Comparison of ENCODE assay signal across 18 cellular contexts in the genomic region with DNA sequence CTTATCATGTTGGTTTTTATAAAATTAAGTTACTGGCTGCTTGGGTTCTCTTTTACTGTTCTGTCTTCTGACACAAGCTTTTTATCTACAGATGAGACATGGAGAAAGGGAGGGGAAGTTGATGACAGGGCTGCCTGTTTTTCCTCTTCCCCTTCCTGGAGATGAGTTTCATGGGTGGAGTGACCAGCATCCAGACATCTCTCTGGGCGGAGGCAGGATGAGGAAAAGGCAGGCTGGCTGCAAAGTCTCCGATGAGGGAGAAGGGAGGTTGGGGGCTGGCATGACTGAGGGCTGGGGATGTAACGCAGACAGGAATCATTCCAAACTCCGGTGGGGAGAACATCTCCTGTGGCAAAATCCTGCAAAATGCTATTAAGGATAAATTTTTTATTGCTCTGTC.
DNase-seq lines count a peak whose midpoint lies in the region; ATAC-seq and TF ChIP-seq lines count a peak whose summit lies in the region.
"Had no signal": no experiment of that assay in that cellular context is flagged by ENCODE, and none has a peak within 500 bp of the region (broad histone marks: within the 10 kb centered on the region; RNA-seq: fewer than 3 reads in every experiment).

No MANE protein-coding gene starts in this region.

- H3K9me3 ChIP-seq in SK-N-SH, result no peaks in the 10 kb centered on the region
- H3K9me3 ChIP-seq in KOPT-K1 (ENCODE audit: insufficient read depth, low read length, poor library complexity, severe bottlenecking), result no peaks in the 10 kb centered on the region
- H3K9me3 ChIP-seq in gastroesophageal sphincter, result no peaks in the 10 kb centered on the region

- CTCF ChIA-PET in SK-N-SH (lab: Yijun Ruan, JAX), result interaction anchor here (1.4 kb wide), 1 partner anchor 24 kb away, joined by 5 read pairs; no protein-coding TSS in a partner anchor

- H3F3A ChIP-seq in SK-N-SH (replicated peaks; ENCODE audit: insufficient read depth), result no peaks in the 10 kb centered on the region

- H3K4me3 ChIP-seq in SK-N-SH (ENCODE audit: low read depth in 2 of 2, low read length in 1 of 2), result no peak overlapping the region
- H3K4me3 ChIP-seq in gastroesophageal sphincter, result no peak overlapping the region
- H3K4me3 ChIP-seq: K562, PC-9 had no signal

- H3K9me2 ChIP-seq in SK-N-SH, result no peaks in the 10 kb centered on the region

- WGBS in SK-N-SH (ENCODE audit: low lambda C conversion rate), result 60% methylated on average over 4 of the region's 4 CpGs
- 63% methylated on average over 2 of the region's 4 CpGs; no CpG with 5 or more reads in 1 of the 2 donors for WGBS in gastroesophageal sphincter (ENCODE audit: low coverage in 1 of 2), 2 donors

- no peaks in the 10 kb centered on the region for H3K79me2 ChIP-seq in SK-N-SH (ENCODE audit: insufficient read depth)

- no peak overlapping the region for H3K9ac ChIP-seq in SK-N-SH

- H3K27me3 ChIP-seq in SK-N-SH (ENCODE audit: insufficient read depth), result peaks cover 9% of the 10 kb centered on the region; the same call in 1 of the 2 replicates
- H3K27me3 ChIP-seq in gastroesophageal sphincter, result peaks cover 25% of the 10 kb centered on the region

- H3K4me2 ChIP-seq in SK-N-SH, result no peak overlapping the region
- H3K4me2 ChIP-seq: PC-9 had no signal

- DNase-seq in SK-N-SH (peak; percentile 65), posterior vena cava (ENCODE audit: low spot score) (peak; percentile 47), sciatic nerve (ENCODE audit: low spot score) (no peak), NCI-H2196 (lab: John Stamatoyannopoulos, UW; ENCODE audit: unreplicated experiment) (no peak)
- no peak for DNase-seq in activated naive CD4-positive, alpha-beta T cell (lab: John Stamatoyannopoulos, UW)
- DNase-seq: ACHN, MV-4-11, NCI-H1105, NCI-H1436 treated with DMSO at 0.1 percent for 48 hours, NCI-H1930, NCI-H526 treated with DMSO at 0.1 percent for 48 hours, PC-9, SHP77 had no signal

- POLR2A ChIA-PET in SK-N-SH (lab: Yijun Ruan, JAX), result no interaction called here

- H3K36me3 ChIP-seq in SK-N-SH (replicated peaks in 1 of 2; ENCODE audit: control insufficient read depth in 1 of 2, insufficient read depth in 2 of 2, low read length in 1 of 2) (no peaks in the 10 kb centered on the region), KOPT-K1 (ENCODE audit: insufficient read depth, low read length) (no peaks in the 10 kb centered on the region), gastroesophageal sphincter (no peaks in the 10 kb centered on the region)

- TF ChIP-seq RAD21 in SK-N-SH (IDR thresholded peaks at IDR 0.05; ENCODE audit: low read length), result no peak

- TF ChIP-seq CTCF in SK-N-SH (IDR thresholded peaks at IDR 0.05), result no peak
- TF ChIP-seq CTCF in gastroesophageal sphincter (IDR thresholded peaks at IDR 0.05), result no peak

- no peak for ATAC-seq in SK-N-SH treated with all-trans-retinoic acid at 6 μM for 48 hours
- ATAC-seq in gastroesophageal sphincter, result peak; percentile 28
- ATAC-seq in sciatic nerve, result no peak
- ATAC-seq: K562 had no signal

- TF ChIP-seq POLR2A in gastroesophageal sphincter (IDR thresholded peaks at IDR 0.05), result no peak

- H2AFZ ChIP-seq in SK-N-SH (ENCODE audit: low read depth), result no peak overlapping the region
- H2AFZ ChIP-seq: PC-9 had no signal

- no peak for TF ChIP-seq EP300 in SK-N-SH (IDR thresholded peaks at IDR 0.05; ENCODE audit: borderline replicate concordance in 1 of 2, low read depth in 1 of 2, low read length in 1 of 2)
- TF ChIP-seq EP300 in gastroesophageal sphincter (IDR thresholded peaks at IDR 0.05), result no peak

- intact Hi-C loops in posterior vena cava (cut with DNase I), result no loop called here
- intact Hi-C loops in sciatic nerve (cut with DNase I), result no loop called here

- H3K27ac ChIP-seq in SK-N-SH (ENCODE audit: low read depth in 2 of 2, low read length in 1 of 2) (peak overlapping the region in 1 of 2 experiments; percentile 69; a peak in 2 of 4 replicates), KOPT-K1 (ENCODE audit: low read depth, low read length, poor library complexity, severe bottlenecking) (peak overlapping the region; percentile 40), gastroesophageal sphincter (no peak overlapping the region)
- H3K27ac ChIP-seq: 22Rv1, PC-9 had no signal

- H4K20me1 ChIP-seq in SK-N-SH (ENCODE audit: insufficient read depth), result no peaks in the 10 kb centered on the region

- peaks cover 0 to 27% of the 10 kb centered on the region in 2 experiments; a peak in 2 of 4 replicates for H3K4me1 ChIP-seq in SK-N-SH (ENCODE audit: control insufficient read depth in 1 of 2, insufficient read depth in 2 of 2, low read depth in 1 of 2, low read length in 1 of 2)
- H3K4me1 ChIP-seq in gastroesophageal sphincter, result no peaks in the 10 kb centered on the region

TF ChIP-seq in SK-N-SH, 30 proteins besides CTCF, POLR2A, EP300 and RAD21:
- peak; percentile 57 for TF ChIP-seq GATA2 (CRISPR knock-in tag; IDR thresholded peaks at IDR 0.05)
- TF ChIP-seq, protein P1, sequence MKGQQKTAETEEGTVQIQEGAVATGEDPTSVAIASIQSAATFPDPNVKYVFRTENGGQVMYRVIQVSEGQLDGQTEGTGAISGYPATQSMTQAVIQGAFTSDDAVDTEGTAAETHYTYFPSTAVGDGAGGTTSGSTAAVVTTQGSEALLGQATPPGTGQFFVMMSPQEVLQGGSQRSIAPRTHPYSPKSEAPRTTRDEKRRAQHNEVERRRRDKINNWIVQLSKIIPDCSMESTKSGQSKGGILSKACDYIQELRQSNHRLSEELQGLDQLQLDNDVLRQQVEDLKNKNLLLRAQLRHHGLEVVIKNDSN (IDR thresholded peaks at IDR 0.05; ENCODE audit: borderline replicate concordance, low read depth), result no peak

TF ChIP-seq in SK-N-SH treated with all-trans-retinoic acid at 6 μM for 48 hours, 23 proteins besides CTCF, POLR2A, EP300 and RAD21 (continues in another document):
- TF ChIP-seq ZFP30 (CRISPR knock-in tag; IDR thresholded peaks at IDR 0.05) (no peak), ARNTL (CRISPR knock-in tag; IDR thresholded peaks at IDR 0.05; ENCODE audit: borderline replicate concordance, low read depth) (no peak), GLIS3 (CRISPR knock-in tag; IDR thresholded peaks at IDR 0.05) (no peak), ZNF565 (CRISPR knock-in tag; conservative IDR thresholded peaks at IDR 0.05; ENCODE audit: low read depth) (no peak), PPARA (CRISPR knock-in tag; IDR thresholded peaks at IDR 0.05; ENCODE audit: borderline replicate concordance) (no peak), CSRNP3 (CRISPR knock-in tag; IDR thresholded peaks at IDR 0.05) (no peak), TCF4 (CRISPR knock-in tag; IDR thresholded peaks at IDR 0.05; ENCODE audit: borderline replicate concordance) (no peak), CSDC2 (CRISPR knock-in tag; IDR thresholded peaks at IDR 0.05) (no peak), RARB (CRISPR knock-in tag; IDR thresholded peaks at IDR 0.05) (no peak), SNAI2 (CRISPR knock-in tag; IDR thresholded peaks at IDR 0.05) (no peak)
- TF ChIP-seq, protein P2, sequence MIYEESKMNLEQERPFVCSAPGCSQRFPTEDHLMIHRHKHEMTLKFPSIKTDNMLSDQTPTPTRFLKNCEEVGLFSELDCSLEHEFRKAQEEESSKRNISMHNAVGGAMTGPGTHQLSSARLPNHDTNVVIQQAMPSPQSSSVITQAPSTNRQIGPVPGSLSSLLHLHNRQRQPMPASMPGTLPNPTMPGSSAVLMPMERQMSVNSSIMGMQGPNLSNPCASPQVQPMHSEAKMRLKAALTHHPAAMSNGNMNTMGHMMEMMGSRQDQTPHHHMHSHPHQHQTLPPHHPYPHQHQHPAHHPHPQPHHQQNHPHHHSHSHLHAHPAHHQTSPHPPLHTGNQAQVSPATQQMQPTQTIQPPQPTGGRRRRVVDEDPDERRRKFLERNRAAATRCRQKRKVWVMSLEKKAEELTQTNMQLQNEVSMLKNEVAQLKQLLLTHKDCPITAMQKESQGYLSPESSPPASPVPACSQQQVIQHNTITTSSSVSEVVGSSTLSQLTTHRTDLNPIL (CRISPR knock-in tag; IDR thresholded peaks at IDR 0.05; ENCODE audit: low read depth), result no peak
- TF ChIP-seq, protein P3, sequence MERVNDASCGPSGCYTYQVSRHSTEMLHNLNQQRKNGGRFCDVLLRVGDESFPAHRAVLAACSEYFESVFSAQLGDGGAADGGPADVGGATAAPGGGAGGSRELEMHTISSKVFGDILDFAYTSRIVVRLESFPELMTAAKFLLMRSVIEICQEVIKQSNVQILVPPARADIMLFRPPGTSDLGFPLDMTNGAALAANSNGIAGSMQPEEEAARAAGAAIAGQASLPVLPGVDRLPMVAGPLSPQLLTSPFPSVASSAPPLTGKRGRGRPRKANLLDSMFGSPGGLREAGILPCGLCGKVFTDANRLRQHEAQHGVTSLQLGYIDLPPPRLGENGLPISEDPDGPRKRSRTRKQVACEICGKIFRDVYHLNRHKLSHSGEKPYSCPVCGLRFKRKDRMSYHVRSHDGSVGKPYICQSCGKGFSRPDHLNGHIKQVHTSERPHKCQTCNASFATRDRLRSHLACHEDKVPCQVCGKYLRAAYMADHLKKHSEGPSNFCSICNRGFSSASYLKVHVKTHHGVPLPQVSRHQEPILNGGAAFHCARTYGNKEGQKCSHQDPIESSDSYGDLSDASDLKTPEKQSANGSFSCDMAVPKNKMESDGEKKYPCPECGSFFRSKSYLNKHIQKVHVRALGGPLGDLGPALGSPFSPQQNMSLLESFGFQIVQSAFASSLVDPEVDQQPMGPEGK (CRISPR knock-in tag; IDR thresholded peaks at IDR 0.05; ENCODE audit: borderline replicate concordance), result no peak

Comparison
In these comparisons a context has a peak if more than half of its experiments do, and no peak if none do; other contexts are left out.
1. DNase-seq: peak in SK-N-SH (single experiment) and posterior vena cava (single experiment); none in sciatic nerve (single experiment), activated naive CD4-positive, alpha-beta T cell (0 of 4) and NCI-H2196 (single experiment).